In genomic region chr9:89603629-89604462, GRCh38 we compare ENCODE assay signal across 7 cellular contexts. TPM values are rescaled to one million over a fixed set of nuclear protein-coding genes. Genes with fewer than 3 reads are reported as not detected.
DNase-seq lines count a peak whose midpoint lies in the region; FAIRE-seq and TF ChIP-seq lines count a peak whose summit lies in the region.

No MANE protein-coding gene starts in this region.

- peak overlapping the region in 2 of 4 experiments; percentile 41 to 42; a peak in 4 of 7 replicates for H3K9ac ChIP-seq in H1 (replicated peaks in 1 of 4; ENCODE audit: extremely low read depth in 1 of 4, low read depth in 3 of 4, low read length in 3 of 4)
- H3K9ac ChIP-seq in mesendoderm (ENCODE audit: low read length): peak overlapping the region; percentile 65

- peaks cover 0 to 18% (median 13%) of the 10 kb centered on the region in 4 experiments; a peak in 5 of 7 replicates for H3K27me3 ChIP-seq in H1 (replicated peaks in 1 of 4; ENCODE audit: control insufficient read depth in 3 of 4, extremely low read depth in 1 of 4, insufficient read depth in 3 of 4, low read length in 3 of 4)
- no peaks in the 10 kb centered on the region for H3K27me3 ChIP-seq in mesendoderm (ENCODE audit: insufficient read depth, low read length, poor library complexity)

- peak; percentile 52 to 70 (median 68) for TF ChIP-seq CTCF in H1 (IDR thresholded peaks at IDR 0.05; ENCODE audit: control extremely low read depth in 1 of 3, insufficient read depth in 1 of 3, low read depth in 1 of 3, low read length in 3 of 3)

- H3K79me2 ChIP-seq in H1 (ENCODE audit: control insufficient read depth in 1 of 2, insufficient read depth in 2 of 2, low read length in 2 of 2): peaks cover 0 to 14% of the 10 kb centered on the region in 2 experiments; a peak in 1 of 4 replicates
- no peaks in the 10 kb centered on the region for H3K79me2 ChIP-seq in mesendoderm (ENCODE audit: control insufficient read depth, insufficient read depth, low read length)

- CTCF ChIA-PET in activated CD4-positive, alpha-beta T cell treated with anti-CD3 and anti-CD28 coated beads, Interleukin-2, amount 10 ng/mL, durations not matched to agents 7 days and 5 days (lab: Charles Lee): interaction anchor here (0.6 to 6.8 kb wide), 24 partner anchors 10 to 501 kb away, joined by 3 to 82 read pairs (median 4); no protein-coding TSS in a partner anchor
- CTCF ChIA-PET in H1 (lab: Charles Lee; ENCODE audit: partially characterized antibody): interaction anchor here (0.6 to 6.4 kb wide), 64 partner anchors 11 to 539 kb away, joined by 3 to 149 read pairs (median 6); no protein-coding TSS in a partner anchor

- H3K4me3 ChIP-seq in H1 (ENCODE audit: extremely low read depth in 1 of 4, insufficient read depth in 2 of 4, low read depth in 3 of 4, low read length in 4 of 4) (peak overlapping the region; percentile 28 to 86 (median 64); a peak in 7 of 8 replicates), mesendoderm (ENCODE audit: low read length) (no peak overlapping the region)

- H3K4ac ChIP-seq in H1 (replicated peaks; ENCODE audit: insufficient read length, low read depth, low read length) (peak overlapping the region; percentile 91), mesendoderm (ENCODE audit: low read depth, low read length) (no peak overlapping the region)

- H3K9me3 ChIP-seq in H1 (ENCODE audit: insufficient read depth in 2 of 2, low read depth in 1 of 2, low read length in 1 of 2): no peaks in the 10 kb centered on the region

- TF ChIP-seq EP300 in H1 (IDR thresholded peaks at IDR 0.05; ENCODE audit: borderline replicate concordance in 1 of 2, low read depth in 2 of 2, low read length in 2 of 2): peak; percentile 34 to 39; a peak in 2 of 3 replicates

- H3K23me2 ChIP-seq in H1 (ENCODE audit: low read depth, low read length): peaks cover 22% of the 10 kb centered on the region

- H4K8ac ChIP-seq in H1 (ENCODE audit: extremely low read depth, insufficient read depth, low read length): peak overlapping the region; percentile 97; the same call in 1 of the 2 replicates
- H4K8ac ChIP-seq in mesendoderm (ENCODE audit: low read depth, low read length): no peak overlapping the region

- no peak for TF ChIP-seq POLR2A in GM12892 (IDR thresholded peaks at IDR 0.05; ENCODE audit: low read depth, low read length)
- TF ChIP-seq POLR2A in H1 (IDR thresholded peaks at IDR 0.05; ENCODE audit: control extremely low read depth in 1 of 2, low read depth in 2 of 2, low read length in 2 of 2): no peak; a peak in 1 of 3 replicates

- peaks cover 33% of the 10 kb centered on the region for H3K4me1 Mint-ChIP-seq in activated CD4-positive, alpha-beta T cell treated with anti-CD3 and anti-CD28 coated beads, Interleukin-2, amount 10 ng/mL, durations not matched to agents 7 days and 5 days

- H3K23ac ChIP-seq in H1 (ENCODE audit: insufficient read length) (no peak overlapping the region), mesendoderm (ENCODE audit: low read length) (no peak overlapping the region)

- POLR2A ChIA-PET in activated CD4-positive, alpha-beta T cell treated with anti-CD3 and anti-CD28 coated beads, Interleukin-2, amount 10 ng/mL, durations not matched to agents 7 days and 5 days (lab: Charles Lee): interaction anchor here (2.1 kb wide), 1 partner anchor 140 kb away, joined by 16 read pairs; no protein-coding TSS in a partner anchor
- POLR2A ChIA-PET in H1 (lab: Charles Lee; ENCODE audit: partially characterized antibody): interaction anchor here (0.7 to 6.2 kb wide), 48 partner anchors 11 to 499 kb away, joined by 3 to 107 read pairs (median 5); no protein-coding TSS in a partner anchor

- H4K20me1 ChIP-seq in H1 (replicated peaks in 1 of 2; ENCODE audit: control insufficient read depth in 1 of 2, insufficient read depth in 2 of 2, low read length in 2 of 2): peaks cover 7 to 15% of the 10 kb centered on the region in 2 experiments

- peaks cover 51% of the 10 kb centered on the region for H3K27me3 Mint-ChIP-seq in activated CD4-positive, alpha-beta T cell treated with anti-CD3 and anti-CD28 coated beads, Interleukin-2, amount 10 ng/mL, durations not matched to agents 7 days and 5 days

- FAIRE-seq in GM12892 (lab: Jason Lieb, UNC): peak; percentile 80
- no peak for FAIRE-seq in H1 (lab: Jason Lieb, UNC)

- 0 out of 2 replicates have a peak overlapping the region, but pooled peaks have one; percentile 88 for H2BK12ac ChIP-seq in H1 (ENCODE audit: low read depth, low read length)

- H2BK5ac ChIP-seq in H1 (ENCODE audit: low read depth, low read length) (peak overlapping the region; percentile 88), mesendoderm (ENCODE audit: low read length) (no peak overlapping the region)

- H3K4me2 ChIP-seq in H1 (ENCODE audit: insufficient read depth in 1 of 2, low read depth in 2 of 2, low read length in 2 of 2): peak overlapping the region; percentile 52 to 75
- peak overlapping the region; percentile 70 for H3K4me2 ChIP-seq in mesendoderm (ENCODE audit: low read length)

- H4K5ac ChIP-seq in H1 (ENCODE audit: insufficient read length, low read depth, low read length) (peak overlapping the region; percentile 86), mesendoderm (ENCODE audit: low read length) (no peak overlapping the region)

- no peak overlapping the region for H2BK120ac ChIP-seq in H1 (replicated peaks; ENCODE audit: low read depth, low read length)
- H2BK120ac ChIP-seq in mesendoderm (ENCODE audit: low read depth, low read length): no peak overlapping the region

- peak overlapping the region; percentile 63 for H3K18ac ChIP-seq in H1 (ENCODE audit: extremely low read depth, low read length)
- H3K18ac ChIP-seq in mesendoderm (ENCODE audit: low read length): peak overlapping the region; percentile 62

- no peak overlapping the region for H3K14ac ChIP-seq in H1 (ENCODE audit: insufficient read length)

- H3K36me3 Mint-ChIP-seq in activated CD4-positive, alpha-beta T cell treated with anti-CD3 and anti-CD28 coated beads, Interleukin-2, amount 10 ng/mL, durations not matched to agents 7 days and 5 days (ENCODE audit: low read depth): peaks cover 6% of the 10 kb centered on the region

- H3K79me1 ChIP-seq in H1 (ENCODE audit: low read depth, low read length) (no peaks in the 10 kb centered on the region; the same call in 1 of the 2 replicates), mesendoderm (ENCODE audit: low read length) (peaks cover 2% of the 10 kb centered on the region)

- no peak overlapping the region for H2BK15ac ChIP-seq in H1 (ENCODE audit: low read length)
- H2BK15ac ChIP-seq in mesendoderm (replicated peaks; ENCODE audit: low read depth): no peak overlapping the region

- H2AFZ ChIP-seq in H1 (ENCODE audit: low read length): 0 out of 2 replicates have a peak overlapping the region, but pooled peaks have one; percentile 19

- H3K9me3 Mint-ChIP-seq in activated CD4-positive, alpha-beta T cell treated with anti-CD3 and anti-CD28 coated beads, Interleukin-2, amount 10 ng/mL, durations not matched to agents 7 days and 5 days: no peaks in the 10 kb centered on the region

- peak overlapping the region; percentile 84 for H4K91ac ChIP-seq in H1 (replicated peaks; ENCODE audit: insufficient read length, low read length)

- H3K27ac ChIP-seq in H1 (ENCODE audit: low read depth, low read length) (peak overlapping the region; percentile 73), mesendoderm (ENCODE audit: low read depth, low read length) (peak overlapping the region; percentile 17)

- H3K4me3 Mint-ChIP-seq in activated CD4-positive, alpha-beta T cell treated with anti-CD3 and anti-CD28 coated beads, Interleukin-2, amount 10 ng/mL, durations not matched to agents 7 days and 5 days: peak overlapping the region; percentile 76

- WGBS in H1 (ENCODE audit: extremely low coverage in 1 of 2, insufficient coverage in 1 of 2, insufficient read length in 1 of 2, insufficient replicate concordance in 2 of 2, low coverage in 1 of 2, low lambda C conversion rate in 2 of 2, missing lambda C conversion rate in 1 of 2), 2 experiments: 1% methylated on average over 40 of the region's 63 CpGs; no CpG with 5 or more reads in 1 of the 2 experiments
- WGBS in mesendoderm (ENCODE audit: extremely low coverage, insufficient coverage, low lambda C conversion rate): no CpG with 5 or more reads among the region's 63 CpGs

- no peak overlapping the region for H2AK5ac ChIP-seq in H1 (ENCODE audit: low read depth, low read length)
- no peak overlapping the region for H2AK5ac ChIP-seq in mesendoderm (ENCODE audit: low read length)

- DNase-seq in GM12892 (ENCODE audit: insufficient read length) (no peak), NCI-H2107 treated with DMSO at 0.1 percent for 48 hours (lab: John Stamatoyannopoulos, UW; ENCODE audit: unreplicated experiment) (peak; percentile 72), H1 (ENCODE audit: low read depth in 1 of 2, low spot score in 2 of 2) (peak; percentile 86 to 93), mesendoderm (peak; percentile 92), dedifferentiated amniotic fluid mesenchymal stem cell (ENCODE audit: extremely low spot score) (no peak)
- DNase-seq in activated CD4-positive, alpha-beta T cell treated with anti-CD3 and anti-CD28 coated beads, Interleukin-2, amount 10 ng/mL, durations not matched to agents 7 days and 5 days: peak; percentile 39
- peak in 5 of 6 experiments; percentile 13 to 44 (median 21) for DNase-seq in stimulated activated naive CD4-positive, alpha-beta T cell (lab: John Stamatoyannopoulos, UW)

- peak; percentile 71 to 81 for TF ChIP-seq RAD21 in H1 (IDR thresholded peaks at IDR 0.05 in 1 of 2, conservative IDR thresholded peaks at IDR 0.05 in 1 of 2; ENCODE audit: low read depth in 2 of 2, low read length in 2 of 2)

- H2BK20ac ChIP-seq in H1 (ENCODE audit: low read length): 0 out of 2 replicates have a peak overlapping the region, but pooled peaks have one; percentile 90

- H3K56ac ChIP-seq in H1 (replicated peaks; ENCODE audit: insufficient read length, low read depth, low read length) (no peak overlapping the region), mesendoderm (ENCODE audit: low read length) (peak overlapping the region; percentile 85)

- H3K4me1 ChIP-seq in H1 (replicated peaks in 1 of 4; ENCODE audit: control insufficient read depth in 3 of 4, insufficient read depth in 4 of 4, low read length in 3 of 4) (peaks cover 0 to 13% (median 9%) of the 10 kb centered on the region in 4 experiments; a peak in 5 of 7 replicates), mesendoderm (ENCODE audit: control insufficient read depth, low read depth, low read length) (peaks cover 2% of the 10 kb centered on the region)

- H3K27ac Mint-ChIP-seq in activated CD4-positive, alpha-beta T cell treated with anti-CD3 and anti-CD28 coated beads, Interleukin-2, amount 10 ng/mL, durations not matched to agents 7 days and 5 days: no peak overlapping the region

- H3K36me3 ChIP-seq in H1 (ENCODE audit: control insufficient read depth in 2 of 4, insufficient read depth in 4 of 4, low read length in 3 of 4): peaks cover 0 to 22% (median 2%) of the 10 kb centered on the region in 4 experiments; a peak in 3 of 8 replicates
- no peaks in the 10 kb centered on the region for H3K36me3 ChIP-seq in mesendoderm (ENCODE audit: control insufficient read depth, insufficient read depth, low read length)

RNA-seq across cellular contexts. Expression of gene GADD45G, which starts 1.0 kb away (rescaled TPM):
- polyA plus RNA-seq in GM12892 (2012; ENCODE audit: missing spikeins): 0.68 TPM
- 1 to 10 TPM; 5.2 to 6.2 TPM for total RNA-seq in activated CD4-positive, alpha-beta T cell treated with anti-CD3 and anti-CD28 coated beads, Interleukin-2, amount 10 ng/mL, durations not matched to agents 7 days and 5 days
- total RNA-seq in H1 (2021; fragmentation: NEBNext Ultra II Directional; extraction: Animal tissue kit (Norgen Biotek cat#: 25700)): 7.0 and 9.2 TPM in 2 replicates
- polyA plus RNA-seq in H1 (2011; rRNA removed): 11.4 and 20.7 TPM in 2 replicates
- polyA plus RNA-seq in H1 (2011; cell fraction: cytosol; rRNA removed): 9.8 TPM
- 16.9 TPM for polyA plus RNA-seq in H1 (2011; cell fraction: nucleus; rRNA removed)
- polyA plus RNA-seq in H1 (2012, experiment 1 of 2): 5.2 to 17.2 TPM (median 11.3 TPM) in 4 replicates
- polyA plus RNA-seq in H1 (2012, experiment 2 of 2): 4.4 TPM
- 7.4 TPM for polyA plus RNA-seq in H1 (2013, experiment 1 of 2)
- polyA plus RNA-seq in H1 (2013, experiment 2 of 2): 5.6 TPM
- polyA minus RNA-seq in H1 (2011; rRNA and poly(A)+ RNA removed): 1.5 and 2.4 TPM in 2 replicates
- 3.4 TPM for polyA minus RNA-seq in H1 (2011; cell fraction: cytosol; rRNA and poly(A)+ RNA removed)
- polyA minus RNA-seq in H1 (2011; cell fraction: nucleus; rRNA and poly(A)+ RNA removed): 9.3 TPM
- 2.0 TPM for polyA plus RNA-seq in mesendoderm (2013, experiment 1 of 2)
- 2.2 TPM for polyA plus RNA-seq in mesendoderm (2013, experiment 2 of 2)

Comparison
In these comparisons a context has a peak if more than half of its experiments do, and no peak if none do; other contexts are left out.
1. DNase-seq: peak in NCI-H2107 treated with DMSO at 0.1 percent for 48 hours (single experiment), activated CD4-positive, alpha-beta T cell treated with anti-CD3 and anti-CD28 coated beads, Interleukin-2, amount 10 ng/mL, durations not matched to agents 7 days and 5 days (single experiment), H1 (2 of 2), mesendoderm (single experiment) and stimulated activated naive CD4-positive, alpha-beta T cell (5 of 6); none in GM12892 (single experiment) and dedifferentiated amniotic fluid mesenchymal stem cell (single experiment).